In the genomic region with DNA sequence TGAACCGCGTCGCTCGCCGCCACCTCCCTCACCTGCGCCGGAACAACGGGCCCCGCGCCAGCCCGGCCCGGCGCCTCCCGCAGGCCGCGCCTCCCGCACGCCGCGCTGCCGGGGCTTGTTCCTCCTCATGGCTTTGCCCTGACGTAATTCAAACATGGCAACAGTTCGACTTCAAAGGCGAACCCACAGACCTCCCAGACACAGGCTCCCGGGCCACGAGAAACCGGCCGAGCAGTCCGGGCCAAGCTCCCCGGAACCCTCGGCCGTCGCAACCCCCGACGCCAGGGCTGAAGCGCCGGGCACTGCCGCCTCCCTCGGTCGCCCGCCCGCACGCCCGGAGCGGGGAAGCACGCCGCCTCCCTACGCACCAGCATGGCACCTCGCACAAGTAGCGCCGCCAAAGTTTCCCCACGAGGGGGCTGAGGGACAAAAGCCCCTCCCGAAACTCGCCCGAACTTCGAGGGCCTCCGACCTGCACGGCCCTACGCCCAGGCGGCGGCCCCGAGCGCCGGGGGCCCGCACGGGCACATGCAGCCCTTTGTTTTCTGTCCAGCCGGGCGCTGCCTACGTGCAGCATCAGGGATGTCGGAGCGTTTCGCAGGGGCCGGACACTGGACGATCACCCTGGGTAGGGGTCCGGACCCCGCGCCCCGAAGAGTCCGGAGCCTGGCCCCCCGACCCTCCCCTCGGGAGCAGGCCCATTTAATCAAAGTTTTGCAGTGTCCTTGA, we compare ENCODE assay signal across 1 cellular context.
TF ChIP-seq lines count a peak whose summit lies in the region.

No MANE protein-coding gene starts in this region.

TF ChIP-seq in K562, 482 proteins besides CTCF, POLR2A, EP300 and RAD21 (continued from another document and continues in another):
- TF ChIP-seq, protein P1, sequence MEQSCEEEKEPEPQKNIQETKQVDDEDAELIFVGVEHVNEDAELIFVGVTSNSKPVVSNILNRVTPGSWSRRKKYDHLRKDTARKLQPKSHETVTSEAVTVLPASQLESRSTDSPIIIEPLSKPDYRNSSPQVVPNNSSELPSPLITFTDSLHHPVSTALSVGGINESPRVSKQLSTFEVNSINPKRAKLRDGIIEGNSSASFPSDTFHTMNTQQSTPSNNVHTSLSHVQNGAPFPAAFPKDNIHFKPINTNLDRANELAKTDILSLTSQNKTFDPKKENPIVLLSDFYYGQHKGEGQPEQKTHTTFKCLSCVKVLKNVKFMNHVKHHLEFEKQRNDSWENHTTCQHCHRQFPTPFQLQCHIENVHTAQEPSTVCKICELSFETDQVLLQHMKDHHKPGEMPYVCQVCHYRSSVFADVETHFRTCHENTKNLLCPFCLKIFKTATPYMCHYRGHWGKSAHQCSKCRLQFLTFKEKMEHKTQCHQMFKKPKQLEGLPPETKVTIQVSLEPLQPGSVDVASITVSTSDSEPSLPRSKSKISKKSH (CRISPR knock-in tag; IDR thresholded peaks at IDR 0.05), result no peak
- TF ChIP-seq RBFOX2 (IDR thresholded peaks at IDR 0.05; ENCODE audit: low read depth, low read length) (peak; percentile 83), L3MBTL2 (IDR thresholded peaks at IDR 0.05) (peak; percentile 70), GABPA (tag; conservative IDR thresholded peaks at IDR 0.05; ENCODE audit: low read depth) (peak; percentile 39; the same call in 1 of the 2 replicates), JUN (IDR thresholded peaks at IDR 0.05; ENCODE audit: borderline replicate concordance, low read depth, low read length) (peak; percentile 33; the same call in 1 of the 2 replicates), JUN (CRISPR knock-in tag; IDR thresholded peaks at IDR 0.05; ENCODE audit: borderline replicate concordance) (no peak), TGIF2 (CRISPR knock-in tag; IDR thresholded peaks at IDR 0.05) (peak; percentile 80; the same call in 1 of the 2 replicates), EZH2 (IDR thresholded peaks at IDR 0.05; ENCODE audit: borderline replicate concordance, low read depth, low read length) (no peak), ZSCAN29 (IDR thresholded peaks at IDR 0.05) (no peak), ZNF584 (CRISPR knock-in tag; IDR thresholded peaks at IDR 0.05; ENCODE audit: low read depth) (0 out of 2 replicates have a peak, but pooled peaks have one; percentile 20), NRF1 (conservative IDR thresholded peaks at IDR 0.05 in 1 of 2, IDR thresholded peaks at IDR 0.05 in 1 of 2) (peak; percentile 28 to 59; a peak in 2 of 4 replicates), HCFC1 (IDR thresholded peaks at IDR 0.05; ENCODE audit: low read depth, low read length) (peak; percentile 32; the same call in 1 of the 2 replicates), SIN3A (IDR thresholded peaks at IDR 0.05; ENCODE audit: borderline replicate concordance in 2 of 2, control insufficient read depth in 1 of 2, low read depth in 2 of 2, low read length in 2 of 2) (0 out of 4 replicates have a peak, but pooled peaks of 1 of the 2 experiments have one; percentile 46), ATF7 (IDR thresholded peaks at IDR 0.05) (peak; percentile 95), FOSL1 (tag; conservative IDR thresholded peaks at IDR 0.05) (0 out of 2 replicates have a peak, but pooled peaks have one; percentile 20), ZNF3 (CRISPR knock-in tag; IDR thresholded peaks at IDR 0.05) (no peak), ZNF197 (CRISPR knock-in tag; IDR thresholded peaks at IDR 0.05; ENCODE audit: low read depth) (0 out of 2 replicates have a peak, but pooled peaks have one; percentile 30), SRSF3 (IDR thresholded peaks at IDR 0.05; ENCODE audit: insufficient read depth, low read length) (no peak), PRPF4 (IDR thresholded peaks at IDR 0.05; ENCODE audit: insufficient read depth, low read depth, low read length, poor library complexity, severe bottlenecking) (peak; percentile 80), ZBTB17 (CRISPR knock-in tag; IDR thresholded peaks at IDR 0.05) (0 out of 2 replicates have a peak, but pooled peaks have one; percentile 48), HMGN3 (IDR thresholded peaks at IDR 0.05; ENCODE audit: borderline replicate concordance, extremely low read depth, insufficient read length, low read depth, low read length) (peak; percentile 30), RB1 (IDR thresholded peaks at IDR 0.05; ENCODE audit: low read depth) (0 out of 2 replicates have a peak, but pooled peaks have one; percentile 47)
- TF ChIP-seq, protein P2, sequence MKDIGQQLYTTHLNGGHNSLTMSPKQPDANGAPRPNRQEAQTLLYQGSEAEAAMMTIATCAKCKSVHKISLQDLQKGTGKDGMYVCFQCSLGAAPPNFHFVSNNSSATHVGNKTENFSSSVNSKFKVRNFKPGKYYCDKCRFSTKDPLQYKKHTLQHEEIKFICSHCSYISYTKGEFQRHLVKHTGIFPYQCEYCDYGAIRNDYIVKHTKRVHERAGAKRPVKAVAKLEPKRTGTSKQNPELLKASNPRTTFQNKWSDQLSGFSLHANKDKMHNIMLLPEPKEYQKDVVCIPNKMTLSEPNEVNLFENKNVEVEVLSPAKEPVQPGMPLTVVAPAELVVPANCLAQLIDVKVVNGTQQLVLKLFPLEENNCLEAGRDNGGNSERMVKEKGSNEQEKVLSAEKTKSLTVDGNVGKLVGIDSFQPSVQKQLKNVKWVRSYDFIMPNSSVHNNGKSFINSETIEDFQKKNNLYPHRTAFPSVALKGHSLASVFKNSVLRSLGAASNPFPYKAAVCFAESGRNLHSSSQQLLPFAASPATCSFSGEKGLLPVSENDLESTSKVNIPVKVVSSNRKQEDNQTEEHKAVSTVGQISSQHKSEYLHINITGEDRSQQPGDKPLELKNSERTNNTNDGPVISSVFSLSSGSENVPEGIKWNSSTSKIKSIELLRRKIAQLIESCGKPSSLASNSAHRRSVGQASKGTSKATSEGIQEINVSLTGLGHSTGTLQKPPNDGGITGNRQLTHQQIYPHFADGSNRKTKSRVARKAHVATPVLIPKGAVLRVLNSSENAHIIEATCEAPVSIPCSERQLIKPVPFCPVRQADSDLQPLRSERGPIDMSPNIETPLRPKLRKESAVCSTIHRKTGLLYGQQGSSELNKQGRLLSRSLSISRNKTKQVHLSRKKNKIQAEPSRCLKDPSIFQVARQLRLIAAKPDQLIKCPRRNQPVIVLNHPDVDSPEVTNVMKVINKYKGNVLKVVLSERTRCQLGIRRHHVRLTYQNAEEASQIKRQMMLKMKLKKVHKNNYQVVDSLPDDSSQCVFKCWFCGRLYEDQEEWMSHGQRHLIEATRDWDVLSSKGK (CRISPR knock-in tag; IDR thresholded peaks at IDR 0.05), result no peak
- TF ChIP-seq, protein P3, sequence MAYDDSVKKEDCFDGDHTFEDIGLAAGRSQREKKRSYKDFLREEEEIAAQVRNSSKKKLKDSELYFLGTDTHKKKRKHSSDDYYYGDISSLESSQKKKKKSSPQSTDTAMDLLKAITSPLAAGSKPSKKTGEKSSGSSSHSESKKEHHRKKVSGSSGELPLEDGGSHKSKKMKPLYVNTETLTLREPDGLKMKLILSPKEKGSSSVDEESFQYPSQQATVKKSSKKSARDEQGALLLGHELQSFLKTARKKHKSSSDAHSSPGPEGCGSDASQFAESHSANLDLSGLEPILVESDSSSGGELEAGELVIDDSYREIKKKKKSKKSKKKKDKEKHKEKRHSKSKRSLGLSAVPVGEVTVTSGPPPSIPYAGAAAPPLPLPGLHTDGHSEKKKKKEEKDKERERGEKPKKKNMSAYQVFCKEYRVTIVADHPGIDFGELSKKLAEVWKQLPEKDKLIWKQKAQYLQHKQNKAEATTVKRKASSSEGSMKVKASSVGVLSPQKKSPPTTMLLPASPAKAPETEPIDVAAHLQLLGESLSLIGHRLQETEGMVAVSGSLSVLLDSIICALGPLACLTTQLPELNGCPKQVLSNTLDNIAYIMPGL (CRISPR knock-in tag; IDR thresholded peaks at IDR 0.05), result peak; percentile 70
- TF ChIP-seq, protein P4, sequence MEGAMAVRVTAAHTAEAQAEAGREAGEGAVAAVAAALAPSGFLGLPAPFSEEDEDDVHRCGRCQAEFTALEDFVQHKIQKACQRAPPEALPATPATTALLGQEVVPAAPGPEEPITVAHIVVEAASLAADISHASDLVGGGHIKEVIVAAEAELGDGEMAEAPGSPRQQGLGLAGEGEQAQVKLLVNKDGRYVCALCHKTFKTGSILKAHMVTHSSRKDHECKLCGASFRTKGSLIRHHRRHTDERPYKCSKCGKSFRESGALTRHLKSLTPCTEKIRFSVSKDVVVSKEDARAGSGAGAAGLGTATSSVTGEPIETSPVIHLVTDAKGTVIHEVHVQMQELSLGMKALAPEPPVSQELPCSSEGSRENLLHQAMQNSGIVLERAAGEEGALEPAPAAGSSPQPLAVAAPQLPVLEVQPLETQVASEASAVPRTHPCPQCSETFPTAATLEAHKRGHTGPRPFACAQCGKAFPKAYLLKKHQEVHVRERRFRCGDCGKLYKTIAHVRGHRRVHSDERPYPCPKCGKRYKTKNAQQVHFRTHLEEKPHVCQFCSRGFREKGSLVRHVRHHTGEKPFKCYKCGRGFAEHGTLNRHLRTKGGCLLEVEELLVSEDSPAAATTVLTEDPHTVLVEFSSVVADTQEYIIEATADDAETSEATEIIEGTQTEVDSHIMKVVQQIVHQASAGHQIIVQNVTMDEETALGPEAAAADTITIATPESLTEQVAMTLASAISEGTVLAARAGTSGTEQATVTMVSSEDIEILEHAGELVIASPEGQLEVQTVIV (CRISPR knock-in tag; IDR thresholded peaks at IDR 0.05; ENCODE audit: borderline replicate concordance), result 0 out of 2 replicates have a peak, but pooled peaks have one; percentile 39
- TF ChIP-seq, protein P5, sequence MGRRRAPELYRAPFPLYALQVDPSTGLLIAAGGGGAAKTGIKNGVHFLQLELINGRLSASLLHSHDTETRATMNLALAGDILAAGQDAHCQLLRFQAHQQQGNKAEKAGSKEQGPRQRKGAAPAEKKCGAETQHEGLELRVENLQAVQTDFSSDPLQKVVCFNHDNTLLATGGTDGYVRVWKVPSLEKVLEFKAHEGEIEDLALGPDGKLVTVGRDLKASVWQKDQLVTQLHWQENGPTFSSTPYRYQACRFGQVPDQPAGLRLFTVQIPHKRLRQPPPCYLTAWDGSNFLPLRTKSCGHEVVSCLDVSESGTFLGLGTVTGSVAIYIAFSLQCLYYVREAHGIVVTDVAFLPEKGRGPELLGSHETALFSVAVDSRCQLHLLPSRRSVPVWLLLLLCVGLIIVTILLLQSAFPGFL (CRISPR knock-in tag; IDR thresholded peaks at IDR 0.05), result 0 out of 2 replicates have a peak, but pooled peaks have one; percentile 33
- TF ChIP-seq, protein P6, sequence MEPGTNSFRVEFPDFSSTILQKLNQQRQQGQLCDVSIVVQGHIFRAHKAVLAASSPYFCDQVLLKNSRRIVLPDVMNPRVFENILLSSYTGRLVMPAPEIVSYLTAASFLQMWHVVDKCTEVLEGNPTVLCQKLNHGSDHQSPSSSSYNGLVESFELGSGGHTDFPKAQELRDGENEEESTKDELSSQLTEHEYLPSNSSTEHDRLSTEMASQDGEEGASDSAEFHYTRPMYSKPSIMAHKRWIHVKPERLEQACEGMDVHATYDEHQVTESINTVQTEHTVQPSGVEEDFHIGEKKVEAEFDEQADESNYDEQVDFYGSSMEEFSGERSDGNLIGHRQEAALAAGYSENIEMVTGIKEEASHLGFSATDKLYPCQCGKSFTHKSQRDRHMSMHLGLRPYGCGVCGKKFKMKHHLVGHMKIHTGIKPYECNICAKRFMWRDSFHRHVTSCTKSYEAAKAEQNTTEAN (CRISPR knock-in tag; IDR thresholded peaks at IDR 0.05), result no peak
- TF ChIP-seq, protein P7, sequence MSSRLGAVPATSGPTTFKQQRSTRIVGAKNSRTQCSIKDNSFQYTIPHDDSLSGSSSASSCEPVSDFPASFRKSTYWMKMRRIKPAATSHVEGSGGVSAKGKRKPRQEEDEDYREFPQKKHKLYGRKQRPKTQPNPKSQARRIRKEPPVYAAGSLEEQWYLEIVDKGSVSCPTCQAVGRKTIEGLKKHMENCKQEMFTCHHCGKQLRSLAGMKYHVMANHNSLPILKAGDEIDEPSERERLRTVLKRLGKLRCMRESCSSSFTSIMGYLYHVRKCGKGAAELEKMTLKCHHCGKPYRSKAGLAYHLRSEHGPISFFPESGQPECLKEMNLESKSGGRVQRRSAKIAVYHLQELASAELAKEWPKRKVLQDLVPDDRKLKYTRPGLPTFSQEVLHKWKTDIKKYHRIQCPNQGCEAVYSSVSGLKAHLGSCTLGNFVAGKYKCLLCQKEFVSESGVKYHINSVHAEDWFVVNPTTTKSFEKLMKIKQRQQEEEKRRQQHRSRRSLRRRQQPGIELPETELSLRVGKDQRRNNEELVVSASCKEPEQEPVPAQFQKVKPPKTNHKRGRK (tag; IDR thresholded peaks at IDR 0.05), result no peak
- TF ChIP-seq, protein P8, sequence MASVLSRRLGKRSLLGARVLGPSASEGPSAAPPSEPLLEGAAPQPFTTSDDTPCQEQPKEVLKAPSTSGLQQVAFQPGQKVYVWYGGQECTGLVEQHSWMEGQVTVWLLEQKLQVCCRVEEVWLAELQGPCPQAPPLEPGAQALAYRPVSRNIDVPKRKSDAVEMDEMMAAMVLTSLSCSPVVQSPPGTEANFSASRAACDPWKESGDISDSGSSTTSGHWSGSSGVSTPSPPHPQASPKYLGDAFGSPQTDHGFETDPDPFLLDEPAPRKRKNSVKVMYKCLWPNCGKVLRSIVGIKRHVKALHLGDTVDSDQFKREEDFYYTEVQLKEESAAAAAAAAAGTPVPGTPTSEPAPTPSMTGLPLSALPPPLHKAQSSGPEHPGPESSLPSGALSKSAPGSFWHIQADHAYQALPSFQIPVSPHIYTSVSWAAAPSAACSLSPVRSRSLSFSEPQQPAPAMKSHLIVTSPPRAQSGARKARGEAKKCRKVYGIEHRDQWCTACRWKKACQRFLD (CRISPR knock-in tag; IDR thresholded peaks at IDR 0.05), result peak; percentile 77; the same call in 1 of the 2 replicates
- TF ChIP-seq, protein P9, sequence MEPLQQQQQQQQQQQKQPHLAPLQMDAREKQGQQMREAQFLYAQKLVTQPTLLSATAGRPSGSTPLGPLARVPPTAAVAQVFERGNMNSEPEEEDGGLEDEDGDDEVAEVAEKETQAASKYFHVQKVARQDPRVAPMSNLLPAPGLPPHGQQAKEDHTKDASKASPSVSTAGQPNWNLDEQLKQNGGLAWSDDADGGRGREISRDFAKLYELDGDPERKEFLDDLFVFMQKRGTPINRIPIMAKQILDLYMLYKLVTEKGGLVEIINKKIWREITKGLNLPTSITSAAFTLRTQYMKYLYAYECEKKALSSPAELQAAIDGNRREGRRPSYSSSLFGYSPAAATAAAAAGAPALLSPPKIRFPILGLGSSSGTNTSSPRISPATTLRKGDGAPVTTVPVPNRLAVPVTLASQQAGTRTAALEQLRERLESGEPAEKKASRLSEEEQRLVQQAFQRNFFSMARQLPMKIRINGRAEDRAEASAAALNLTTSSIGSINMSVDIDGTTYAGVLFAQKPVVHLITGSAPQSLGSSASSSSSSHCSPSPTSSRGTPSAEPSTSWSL (CRISPR knock-in tag; IDR thresholded peaks at IDR 0.05; ENCODE audit: borderline replicate concordance), result no peak
- TF ChIP-seq, protein P10, sequence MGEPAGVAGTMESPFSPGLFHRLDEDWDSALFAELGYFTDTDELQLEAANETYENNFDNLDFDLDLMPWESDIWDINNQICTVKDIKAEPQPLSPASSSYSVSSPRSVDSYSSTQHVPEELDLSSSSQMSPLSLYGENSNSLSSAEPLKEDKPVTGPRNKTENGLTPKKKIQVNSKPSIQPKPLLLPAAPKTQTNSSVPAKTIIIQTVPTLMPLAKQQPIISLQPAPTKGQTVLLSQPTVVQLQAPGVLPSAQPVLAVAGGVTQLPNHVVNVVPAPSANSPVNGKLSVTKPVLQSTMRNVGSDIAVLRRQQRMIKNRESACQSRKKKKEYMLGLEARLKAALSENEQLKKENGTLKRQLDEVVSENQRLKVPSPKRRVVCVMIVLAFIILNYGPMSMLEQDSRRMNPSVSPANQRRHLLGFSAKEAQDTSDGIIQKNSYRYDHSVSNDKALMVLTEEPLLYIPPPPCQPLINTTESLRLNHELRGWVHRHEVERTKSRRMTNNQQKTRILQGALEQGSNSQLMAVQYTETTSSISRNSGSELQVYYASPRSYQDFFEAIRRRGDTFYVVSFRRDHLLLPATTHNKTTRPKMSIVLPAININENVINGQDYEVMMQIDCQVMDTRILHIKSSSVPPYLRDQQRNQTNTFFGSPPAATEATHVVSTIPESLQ (CRISPR knock-in tag; IDR thresholded peaks at IDR 0.05), result 0 out of 2 replicates have a peak, but pooled peaks have one; percentile 41
